ENCODE assay signal across 17 cellular contexts in the genomic region with DNA sequence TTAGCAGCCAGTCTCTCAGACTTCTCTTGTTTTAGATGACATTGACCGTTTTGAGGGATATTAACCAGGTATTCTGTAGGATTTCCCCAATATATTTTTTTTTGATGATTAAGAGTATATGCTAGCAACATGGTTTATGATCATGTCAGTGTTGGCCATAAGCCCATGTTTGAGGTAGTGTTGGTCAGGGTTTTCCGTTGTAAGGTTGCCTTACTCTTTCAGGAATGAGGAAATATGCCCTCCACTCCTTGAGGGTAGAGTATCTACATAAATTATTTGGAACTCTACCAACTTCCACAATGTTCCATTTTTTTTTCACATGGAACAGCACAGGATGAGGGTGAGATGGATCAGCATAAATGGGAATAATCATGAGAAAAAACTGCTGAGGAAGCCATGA.
DNase-seq lines count a peak whose midpoint lies in the region; ATAC-seq and TF ChIP-seq lines count a peak whose summit lies in the region.
"Had no signal": no experiment of that assay in that cellular context is flagged by ENCODE, and none has a peak within 500 bp of the region (broad histone marks: within the 10 kb centered on the region; RNA-seq: fewer than 3 reads in every experiment).

No MANE protein-coding gene starts in this region.

- DNase-seq in HT1080 (ENCODE audit: low read depth) (peak; percentile 8), RWPE2 (ENCODE audit: low spot score) (no peak), epithelial cell of prostate (ENCODE audit: low read depth, low spot score) (peak; percentile 12), iris pigment epithelial cell (ENCODE audit: low read depth) (peak; percentile 14), SKM-1 (lab: John Stamatoyannopoulos, UW; ENCODE audit: unreplicated experiment) (no peak), NCI-H524 (lab: John Stamatoyannopoulos, UW) (no peak)
- DNase-seq in activated CD4-positive, CD25-positive, alpha-beta regulatory T cell treated with anti-CD3 and anti-CD28 coated beads, Interleukin-2, amount 50 U/mL, for 72 hours = no peak
- DNase-seq: BE2C; CD8-positive, alpha-beta T cell; COR-L47; DMS153; DMS79 treated with DMSO at 0.1 percent for 48 hours; EL; H7 had no signal

- H3K27ac ChIP-seq in RWPE2 (ENCODE audit: poor library complexity, severe bottlenecking) = peak overlapping the region; percentile 34
- H3K27ac ChIP-seq in epithelial cell of prostate = peak overlapping the region; percentile 50
- H3K27ac ChIP-seq: C4-2B, HL-60 had no signal

- peaks cover 4% of the 10 kb centered on the region for H3K9me3 ChIP-seq in RWPE2 (ENCODE audit: severe bottlenecking)
- H3K9me3 ChIP-seq: BE2C had no signal

- H3K36me3 ChIP-seq in RWPE2 (ENCODE audit: low read depth) = peaks cover 5% of the 10 kb centered on the region; the same call in 1 of the 2 replicates
- H3K36me3 ChIP-seq: BE2C had no signal

- no peak for TF ChIP-seq CTCF in RWPE2 (IDR thresholded peaks at IDR 0.05; ENCODE audit: poor library complexity, severe bottlenecking)

- no peaks in the 10 kb centered on the region for H3K27me3 ChIP-seq in RWPE2 (ENCODE audit: insufficient read depth, poor library complexity, severe bottlenecking)
- H3K27me3 ChIP-seq: BE2C had no signal

- peaks cover 34% of the 10 kb centered on the region for H3K4me1 ChIP-seq in RWPE2 (ENCODE audit: insufficient read depth, poor library complexity, severe bottlenecking)
- H3K4me1 ChIP-seq: BE2C had no signal

- no peak overlapping the region for H3K4me3 ChIP-seq in RWPE2 (ENCODE audit: severe bottlenecking)
- H3K4me3 ChIP-seq: GM23338 had no signal

- ATAC-seq in RWPE2 (ENCODE audit: low read depth) = peak; percentile 63
- ATAC-seq: CD8-positive, alpha-beta T cell; GM23338 had no signal

Comparison
In these comparisons a context has a peak if more than half of its experiments do, and no peak if none do; other contexts are left out.
1. DNase-seq: peak in HT1080 (single experiment), epithelial cell of prostate (single experiment) and iris pigment epithelial cell (single experiment); none in RWPE2 (single experiment), SKM-1 (single experiment), NCI-H524 (0 of 2) and activated CD4-positive, CD25-positive, alpha-beta regulatory T cell treated with anti-CD3 and anti-CD28 coated beads, Interleukin-2, amount 50 U/mL, for 72 hours (single experiment).